ENCODE assay signal across 9 cellular contexts in the genomic region with DNA sequence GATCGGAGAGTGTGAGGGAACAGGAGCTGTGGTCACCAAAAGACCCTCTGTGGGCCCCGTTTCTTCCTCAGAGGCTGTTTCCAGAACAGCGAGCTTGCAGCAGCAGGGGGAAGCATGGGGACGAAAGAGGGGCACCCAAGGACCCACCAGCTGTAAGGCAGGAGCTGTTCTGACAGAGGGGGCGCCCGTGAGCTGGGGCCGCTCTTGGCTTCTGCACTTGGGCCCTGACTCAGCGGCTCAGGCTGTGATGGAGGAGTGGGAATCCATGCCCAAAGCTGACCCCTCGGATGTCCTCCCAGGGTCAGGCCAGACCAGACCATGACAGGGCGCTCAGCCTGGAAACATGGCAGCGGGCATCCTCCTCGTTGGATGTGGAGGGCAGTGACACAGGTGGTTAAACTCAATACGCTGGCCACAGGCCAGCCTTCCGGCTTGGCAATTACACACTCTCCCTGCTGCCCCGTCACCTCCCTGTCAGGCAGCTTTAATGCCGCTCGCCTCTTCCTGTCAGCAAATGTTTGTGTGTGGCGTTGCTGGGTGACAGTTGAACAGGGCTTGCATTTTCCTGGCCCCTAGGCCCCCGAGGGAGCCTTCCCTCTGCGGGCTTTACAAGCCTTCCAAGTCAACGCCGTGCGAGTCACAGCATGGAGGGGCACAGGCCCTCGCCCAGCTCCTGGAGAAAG.
DNase-seq lines count a peak whose midpoint lies in the region; ATAC-seq, FAIRE-seq and TF ChIP-seq lines count a peak whose summit lies in the region.
"Had no signal": no experiment of that assay in that cellular context is flagged by ENCODE, and none has a peak within 500 bp of the region (broad histone marks: within the 10 kb centered on the region; RNA-seq: fewer than 3 reads in every experiment).

No MANE protein-coding gene starts in this region.

- no peaks in the 10 kb centered on the region for H3K36me3 ChIP-seq in bronchial epithelial cell (ENCODE audit: control insufficient read depth, insufficient read depth, low read length)

- no peak overlapping the region for H3K4me3 ChIP-seq in bronchial epithelial cell (ENCODE audit: low read depth, low read length)
- H3K4me3 ChIP-seq: skin epidermis had no signal

- no peak for FAIRE-seq in bronchial epithelial cell (lab: Jason Lieb, UNC)

- DNase-seq in DMS153 (lab: John Stamatoyannopoulos, UW) (peak; percentile 86), NCI-H2029 treated with DMSO at 0.1 percent for 48 hours (lab: John Stamatoyannopoulos, UW) (peak; percentile 10), bronchial epithelial cell (ENCODE audit: low read depth) (peak; percentile 74), mucosa of gallbladder (ENCODE audit: low spot score) (peak; percentile 43), COLO829 (ENCODE audit: low spot score) (no peak), GM19240 (ENCODE audit: insufficient read length, low spot score) (no peak)

- no peak for TF ChIP-seq CTCF in bronchial epithelial cell (IDR thresholded peaks at IDR 0.05; ENCODE audit: insufficient read depth, low read length, severe bottlenecking)

- ATAC-seq in GM18861 (IDR thresholded peaks at IDR 0.05; ENCODE audit: unreplicated experiment) (no peak), GM18519 (IDR thresholded peaks at IDR 0.05; ENCODE audit: low FRiP score, unreplicated experiment) (no peak)

- H3K27me3 ChIP-seq in bronchial epithelial cell (ENCODE audit: control insufficient read depth, insufficient read depth, low read length) = no peaks in the 10 kb centered on the region

Comparison
In these comparisons a context has a peak if more than half of its experiments do, and no peak if none do; other contexts are left out.
1. DNase-seq: peak in DMS153 (single experiment), NCI-H2029 treated with DMSO at 0.1 percent for 48 hours (single experiment), bronchial epithelial cell (single experiment) and mucosa of gallbladder (single experiment); none in COLO829 (single experiment) and GM19240 (single experiment).